ENCODE assay signal across 9 cellular contexts in the genomic region with DNA sequence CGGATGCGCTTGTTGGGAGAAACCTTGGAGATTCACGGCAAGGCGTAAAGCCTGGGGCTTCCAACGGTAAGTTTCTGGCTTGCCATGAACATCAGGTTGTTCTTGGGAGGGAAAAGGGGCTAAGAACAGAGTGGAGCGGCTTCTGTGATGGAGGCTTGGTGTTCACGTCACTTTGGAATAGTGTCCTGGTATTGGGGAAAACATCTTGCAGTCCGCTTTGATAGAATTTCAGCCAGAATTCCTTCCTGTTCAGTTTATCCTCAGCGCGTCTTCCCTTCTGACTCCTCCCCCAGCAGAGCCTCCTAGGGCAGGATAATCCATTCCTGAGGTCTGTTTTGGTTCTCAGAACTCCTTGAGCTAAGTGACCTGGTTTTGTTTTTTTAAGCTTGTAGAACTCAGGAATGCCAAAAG. TPM values are rescaled to one million over a fixed set of nuclear protein-coding genes. Genes with fewer than 3 reads are reported as not detected.
A peak's percentile ranks its signal among the peaks of the same experiment; 100 is the strongest.
DNase-seq lines count a peak whose midpoint lies in the region; ATAC-seq, FAIRE-seq and TF ChIP-seq lines count a peak whose summit lies in the region.
"Had no signal": no experiment of that assay in that cellular context is flagged by ENCODE, and none has a peak within 500 bp of the region (broad histone marks: within the 10 kb centered on the region; RNA-seq: fewer than 3 reads in every experiment).

No MANE protein-coding gene starts in this region.

- H3K4me3 ChIP-seq in CD8-positive, alpha-beta T cell (ENCODE audit: low read depth, low read length), result no peak overlapping the region
- peak overlapping the region in 3 of 4 donors; percentile 61 to 80 (median 74) for H3K4me3 ChIP-seq in pancreas

- peaks cover 3% of the 10 kb centered on the region for H3K4me1 Mint-ChIP-seq in CD8-positive, alpha-beta T cell (ENCODE audit: low read depth)
- H3K4me1 Mint-ChIP-seq in activated CD4-positive, alpha-beta memory T cell treated with anti-CD3 and anti-CD28 coated beads, Interleukin-2, amount 10 ng/mL, durations not matched to agents 7 days and 5 days, result peaks cover 10% of the 10 kb centered on the region
- peaks cover 2% of the 10 kb centered on the region for H3K4me1 Mint-ChIP-seq in activated CD4-positive, alpha-beta T cell treated with anti-CD3 and anti-CD28 coated beads for 36 hours

- peak overlapping the region; percentile 49 for H3K4me3 Mint-ChIP-seq in CD8-positive, alpha-beta T cell
- H3K4me3 Mint-ChIP-seq in activated CD4-positive, alpha-beta memory T cell treated with anti-CD3 and anti-CD28 coated beads, Interleukin-2, amount 10 ng/mL, durations not matched to agents 7 days and 5 days, result peak overlapping the region; percentile 37
- H3K4me3 Mint-ChIP-seq in activated CD4-positive, alpha-beta T cell treated with anti-CD3 and anti-CD28 coated beads for 36 hours, result no peak overlapping the region

- H3K36me3 Mint-ChIP-seq in CD8-positive, alpha-beta T cell, result no peaks in the 10 kb centered on the region
- no peaks in the 10 kb centered on the region for H3K36me3 Mint-ChIP-seq in activated CD4-positive, alpha-beta memory T cell treated with anti-CD3 and anti-CD28 coated beads, Interleukin-2, amount 10 ng/mL, durations not matched to agents 7 days and 5 days (ENCODE audit: low read depth)
- no peaks in the 10 kb centered on the region for H3K36me3 Mint-ChIP-seq in activated CD4-positive, alpha-beta T cell treated with anti-CD3 and anti-CD28 coated beads for 36 hours (ENCODE audit: low read depth)

- H3K27ac ChIP-seq in CD8-positive, alpha-beta T cell (ENCODE audit: low read depth, low read length), result no peak overlapping the region
- peak overlapping the region in 3 of 4 donors; percentile 70 to 94 (median 86) for H3K27ac ChIP-seq in pancreas

- ATAC-seq in CD8-positive, alpha-beta T cell, result no peak
- ATAC-seq in pancreas, result no peak
- no peak for ATAC-seq in activated CD4-positive, alpha-beta T cell treated with anti-CD3 and anti-CD28 coated beads for 36 hours

- peaks cover 23% of the 10 kb centered on the region for H3K27me3 Mint-ChIP-seq in CD8-positive, alpha-beta T cell (ENCODE audit: low read depth)
- H3K27me3 Mint-ChIP-seq in activated CD4-positive, alpha-beta memory T cell treated with anti-CD3 and anti-CD28 coated beads, Interleukin-2, amount 10 ng/mL, durations not matched to agents 7 days and 5 days, result peaks cover 15% of the 10 kb centered on the region
- peaks cover 9% of the 10 kb centered on the region for H3K27me3 Mint-ChIP-seq in activated CD4-positive, alpha-beta T cell treated with anti-CD3 and anti-CD28 coated beads for 36 hours

- no peaks in the 10 kb centered on the region for H3K4me1 ChIP-seq in CD8-positive, alpha-beta T cell (ENCODE audit: insufficient read depth, low read length)
- H3K4me1 ChIP-seq in pancreas, result peaks cover 0 to 4% (median 3%) of the 10 kb centered on the region in 3 donors

- no peak for FAIRE-seq in pancreas (lab: Jason Lieb, UNC)

- no peaks in the 10 kb centered on the region for H3K36me3 ChIP-seq in CD8-positive, alpha-beta T cell (ENCODE audit: insufficient read depth, low read length)
- no peaks in the 10 kb centered on the region for H3K36me3 ChIP-seq in pancreas

- no peaks in the 10 kb centered on the region for H3K9me3 ChIP-seq in CD8-positive, alpha-beta T cell (ENCODE audit: low read length)
- H3K9me3 ChIP-seq in pancreas, result no peaks in the 10 kb centered on the region

- intact Hi-C loops in CD8-positive, alpha-beta T cell (cut with DNase I, micrococcal nuclease), result no loop called here
- intact Hi-C loops in pancreas (cut with DNase I) (no loop called here), head of caudate nucleus (cut with DNase I) (no loop called here)
- intact Hi-C loops in activated CD4-positive, alpha-beta T cell treated with anti-CD3 and anti-CD28 coated beads for 36 hours (cut with DNase I, micrococcal nuclease), result loop anchor here in 1 of 2 experiments (5.0 to 10.0 kb wide), 3 partner anchors 199 to 621 kb away; no protein-coding TSS in a partner anchor

- no peak for DNase-seq in CD8-positive, alpha-beta T cell
- DNase-seq in activated CD4-positive, alpha-beta memory T cell treated with anti-CD3 and anti-CD28 coated beads, Interleukin-2, amount 10 ng/mL, durations not matched to agents 7 days and 5 days, result no peak
- DNase-seq in foreskin melanocyte (peak; percentile 24), pancreas (no peak), NCI-H2171 (lab: John Stamatoyannopoulos, UW) (no peak), NCI-H748 treated with DMSO at 0.1 percent for 48 hours (lab: John Stamatoyannopoulos, UW) (no peak), head of caudate nucleus (no peak)
- no peak for DNase-seq in activated CD4-positive, alpha-beta T cell treated with anti-CD3 and anti-CD28 coated beads for 36 hours
- DNase-seq: stimulated activated CD4-positive, alpha-beta T cell treated with anti-CD3 and anti-CD28 coated beads, Interleukin-12 subunit alpha, Interleukin-12 subunit beta, amount 100 ng/mL, for 4 hours had no signal

- H3K27me3 ChIP-seq in CD8-positive, alpha-beta T cell (ENCODE audit: insufficient read depth, low read length), result peaks cover 11% of the 10 kb centered on the region
- no peaks in the 10 kb centered on the region for H3K27me3 ChIP-seq in pancreas

- WGBS in pancreas, 2 donors, result 37 to 39% methylated on average over 10 of the region's 10 CpGs

- CTCF ChIA-PET in CD8-positive, alpha-beta T cell (lab: Charles Lee), result interaction anchor here (3.1 kb wide), 1 partner anchor 21 kb away, joined by 12 read pairs; no protein-coding TSS in a partner anchor
- CTCF ChIA-PET in activated CD4-positive, alpha-beta memory T cell treated with anti-CD3 and anti-CD28 coated beads, Interleukin-2, amount 10 ng/mL, durations not matched to agents 7 days and 5 days (lab: Charles Lee), result interaction anchor here (1.4 to 3.1 kb wide), 3 partner anchors 20 to 71 kb away, joined by 5 to 20 read pairs (median 6); no protein-coding TSS in a partner anchor
- CTCF ChIA-PET in activated CD4-positive, alpha-beta T cell treated with anti-CD3 and anti-CD28 coated beads for 36 hours (lab: Charles Lee), result interaction anchor here (1.0 kb wide), 1 partner anchor 243 kb away, joined by 3 read pairs; no protein-coding TSS in a partner anchor

- no peak overlapping the region for H3K27ac Mint-ChIP-seq in CD8-positive, alpha-beta T cell
- no peak overlapping the region for H3K27ac Mint-ChIP-seq in activated CD4-positive, alpha-beta memory T cell treated with anti-CD3 and anti-CD28 coated beads, Interleukin-2, amount 10 ng/mL, durations not matched to agents 7 days and 5 days
- H3K27ac Mint-ChIP-seq in activated CD4-positive, alpha-beta T cell treated with anti-CD3 and anti-CD28 coated beads for 36 hours, result no peak overlapping the region

- H3K9me3 Mint-ChIP-seq in CD8-positive, alpha-beta T cell, result no peaks in the 10 kb centered on the region
- H3K9me3 Mint-ChIP-seq in activated CD4-positive, alpha-beta memory T cell treated with anti-CD3 and anti-CD28 coated beads, Interleukin-2, amount 10 ng/mL, durations not matched to agents 7 days and 5 days, result no peaks in the 10 kb centered on the region
- no peaks in the 10 kb centered on the region for H3K9me3 Mint-ChIP-seq in activated CD4-positive, alpha-beta T cell treated with anti-CD3 and anti-CD28 coated beads for 36 hours (ENCODE audit: low read depth)

- POLR2A ChIA-PET in CD8-positive, alpha-beta T cell (lab: Charles Lee), result no interaction called here
- POLR2A ChIA-PET in activated CD4-positive, alpha-beta memory T cell treated with anti-CD3 and anti-CD28 coated beads, Interleukin-2, amount 10 ng/mL, durations not matched to agents 7 days and 5 days (lab: Charles Lee), result interaction anchor here (1.5 to 3.2 kb wide), 3 partner anchors 12 to 21 kb away, joined by 8 to 75 read pairs (median 10); no protein-coding TSS in a partner anchor
- POLR2A ChIA-PET in activated CD4-positive, alpha-beta T cell treated with anti-CD3 and anti-CD28 coated beads for 36 hours (lab: Charles Lee), result no interaction called here

- no peak for TF ChIP-seq CTCF in CD8-positive, alpha-beta T cell (IDR thresholded peaks at IDR 0.05)
- no peak for TF ChIP-seq CTCF in pancreas (IDR thresholded peaks at IDR 0.05)

RNA-seq across cellular contexts. Expression of a gene that starts 2.0 kb away (rescaled TPM):
- under 1 TPM; 0.14 to 0.27 TPM for total RNA-seq in CD8-positive, alpha-beta T cell
- 10 to 100 TPM; 10.9 to 11.6 TPM for total RNA-seq in activated CD4-positive, alpha-beta memory T cell treated with anti-CD3 and anti-CD28 coated beads, Interleukin-2, amount 10 ng/mL, durations not matched to agents 7 days and 5 days
- total RNA-seq in pancreas, result 10 to 100 TPM; 14.8 to 25.8 (median 16.5) TPM
- 10 to 100 TPM; 28.3 to 33.8 TPM for polyA plus RNA-seq in pancreas
- total RNA-seq in activated CD4-positive, alpha-beta T cell treated with anti-CD3 and anti-CD28 coated beads for 36 hours, result 1 to 10 TPM; 8.7 to 9.6 TPM

Comparison
In these comparisons a context has a peak if more than half of its experiments do, and no peak if none do; other contexts are left out.
1. RNA of a gene that starts 2.0 kb away (total RNA-seq): 14.8 to 25.8 TPM in pancreas, 10.9 to 11.6 TPM in activated CD4-positive, alpha-beta memory T cell treated with anti-CD3 and anti-CD28 coated beads, Interleukin-2, amount 10 ng/mL, durations not matched to agents 7 days and 5 days and 8.7 to 9.6 TPM in activated CD4-positive, alpha-beta T cell treated with anti-CD3 and anti-CD28 coated beads for 36 hours; 0.14 to 0.27 TPM in CD8-positive, alpha-beta T cell; every median in the first group is over 4 times any median in the second.